ENCODE assay signal across 8 cellular contexts in the genomic region with DNA sequence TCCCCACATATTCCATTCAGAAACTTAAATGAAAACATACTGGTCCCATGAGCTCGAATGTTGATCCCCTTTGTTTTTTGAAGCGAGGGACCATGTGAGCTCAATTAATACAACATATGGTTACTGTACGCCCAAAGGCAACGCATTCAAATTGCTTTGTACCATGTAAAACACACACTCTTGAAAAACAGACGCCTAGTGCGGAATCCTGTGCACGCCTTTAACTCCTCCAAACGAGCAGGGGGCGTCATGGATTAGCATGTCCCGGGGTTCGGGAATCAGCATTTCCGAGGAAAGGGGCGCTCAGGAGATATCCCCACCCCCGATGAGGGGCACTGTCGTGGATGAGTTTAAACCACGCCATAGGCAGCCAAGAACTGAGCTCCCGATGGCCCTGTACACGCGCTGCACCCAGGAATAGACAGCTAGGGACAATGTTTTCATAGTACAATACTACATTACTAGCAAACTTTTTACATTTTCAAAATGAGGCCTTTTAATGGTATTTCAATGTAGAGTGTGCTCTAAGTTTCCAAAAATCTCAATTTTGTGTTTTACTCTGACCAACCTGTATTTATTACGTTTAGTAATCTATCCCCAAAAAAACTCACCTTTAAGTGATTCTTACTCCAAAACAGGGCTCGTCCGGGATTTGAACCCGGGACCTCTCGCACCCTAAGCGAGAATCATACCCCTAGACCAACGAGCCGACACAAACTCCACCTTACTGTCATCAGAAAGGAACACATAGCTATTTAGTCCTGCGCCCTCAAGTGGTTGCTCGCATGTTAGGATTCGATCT.
DNase-seq lines count a peak whose midpoint lies in the region; ATAC-seq and TF ChIP-seq lines count a peak whose summit lies in the region.

No MANE protein-coding gene starts in this region.

- TF ChIP-seq CTCF in AG09319 (IDR thresholded peaks at IDR 0.05; ENCODE audit: low read depth, low read length) (peak; percentile 85), choroid plexus epithelial cell (conservative IDR thresholded peaks at IDR 0.05; ENCODE audit: low read depth, low read length) (peak; percentile 88)

- DNase-seq in AG09319 (ENCODE audit: extremely low read depth, low read depth), result peak; percentile 66
- DNase-seq in NCI-H345 (lab: John Stamatoyannopoulos, UW), result peak; percentile 93
- DNase-seq in activated CD4-positive, CD25-positive, alpha-beta regulatory T cell treated with anti-CD3 and anti-CD28 coated beads, Interleukin-2, amount 50 U/mL, for 72 hours, result peak; percentile 86
- peak; percentile 94 for DNase-seq in choroid plexus epithelial cell (ENCODE audit: low read depth)
- peak; percentile 79 to 91 for DNase-seq in stimulated activated CD4-positive, alpha-beta T cell treated with anti-CD3 and anti-CD28 coated beads, Interleukin-1b, Interleukin-23, amount 100 ng/mL, for 4 hours (ENCODE audit: low read depth in 2 of 2)

- no peaks in the 10 kb centered on the region for H3K27me3 ChIP-seq in layer of hippocampus (ENCODE audit: control insufficient read depth, insufficient read depth, low read length)

- ATAC-seq in GM18909 (IDR thresholded peaks at IDR 0.05; ENCODE audit: poor library complexity, unreplicated experiment), result peak; percentile 39
- peak; percentile 37 for ATAC-seq in HG03342 (IDR thresholded peaks at IDR 0.05; ENCODE audit: unreplicated experiment)

- peak overlapping the region; percentile 67 for H3K27ac ChIP-seq in layer of hippocampus (ENCODE audit: low read depth, low read length)

- peak overlapping the region; percentile 89 for H3K4me3 ChIP-seq in choroid plexus epithelial cell (ENCODE audit: low read depth, low read length)

Comparison
In these comparisons a context has a peak if more than half of its experiments do, and no peak if none do; other contexts are left out.
1. Peak in every context shown above with its lines: DNase-seq, ATAC-seq, H3K4me3 ChIP-seq and H3K27ac ChIP-seq.